In genomic region chr12:108806350-108806749, GRCh38 we compare ENCODE assay signal across 14 cellular contexts. TPM values are rescaled to one million over a fixed set of nuclear protein-coding genes. Genes with fewer than 3 reads are reported as not detected.
DNase-seq lines count a peak whose midpoint lies in the region; ATAC-seq and TF ChIP-seq lines count a peak whose summit lies in the region.
"Had no signal": no experiment of that assay in that cellular context is flagged by ENCODE, and none has a peak within 500 bp of the region (broad histone marks: within the 10 kb centered on the region; RNA-seq: fewer than 3 reads in every experiment).

No MANE protein-coding gene starts in this region.

- H3K9me3 ChIP-seq in GM23248 (ENCODE audit: low read depth): no peaks in the 10 kb centered on the region
- no peaks in the 10 kb centered on the region for H3K9me3 ChIP-seq in gastrocnemius medialis
- H3K9me3 ChIP-seq in suprapubic skin: no peaks in the 10 kb centered on the region
- H3K9me3 ChIP-seq: SJCRH30 had no signal

- peaks cover 69% of the 10 kb centered on the region for H3F3A ChIP-seq in GM23248 (ENCODE audit: insufficient read depth)

- H4K20me1 ChIP-seq in GM23248 (ENCODE audit: insufficient read depth): no peaks in the 10 kb centered on the region

- CTCF ChIA-PET in RWPE1 (lab: Yijun Ruan, JAX): interaction anchor here (1.0 kb wide), 1 partner anchor 160 kb away, joined by 3 read pairs; no protein-coding TSS in a partner anchor

- H3K4me3 ChIP-seq in GM23248 (no peak overlapping the region), fibroblast of mammary gland (ENCODE audit: control insufficient read depth, low read depth, low read length) (no peak overlapping the region), gastrocnemius medialis (no peak overlapping the region), suprapubic skin (no peak overlapping the region)
- H3K4me3 ChIP-seq: SJCRH30 had no signal

- 0 out of 2 replicates have a peak overlapping the region, but pooled peaks have one; percentile 88 for H3K9ac ChIP-seq in GM23248

- 76 to 80% methylated on average over 13 of the region's 13 CpGs for WGBS in GM23248 (ENCODE audit: low coverage in 1 of 2, low lambda C conversion rate in 2 of 2, missing lambda C conversion rate in 2 of 2), 2 experiments
- WGBS in suprapubic skin: 79% methylated on average over 13 of the region's 13 CpGs

- no peak for ATAC-seq in gastrocnemius medialis
- ATAC-seq in HG02642 (IDR thresholded peaks at IDR 0.05; ENCODE audit: poor library complexity, unreplicated experiment): no peak

- intact Hi-C loops in gastrocnemius medialis (cut with DNase I; ENCODE audit: low total_unique reads): loop anchor here (5.0 kb wide), 1 partner anchor 146 kb away; no protein-coding TSS in a partner anchor

- DNase-seq in GM23248 (peak; percentile 13), RWPE1 (ENCODE audit: low spot score) (no peak), fibroblast of mammary gland (ENCODE audit: low read depth) (peak; percentile 82), gastrocnemius medialis (no peak), suprapubic skin (ENCODE audit: low spot score in 2 of 2) (no peak), NCI-H187 (lab: John Stamatoyannopoulos, UW) (no peak)
- DNase-seq: Kasumi-1; midbrain; NCI-H2029; SJCRH30; stimulated activated CD4-positive, alpha-beta T cell treated with anti-CD3 and anti-CD28 coated beads, Interleukin-2, amount 100 ng/mL, for 24 hours; stimulated activated CD8-positive, alpha-beta memory T cell treated with anti-CD3 and anti-CD28 coated beads, Interleukin-4, amount 100 ng/mL, for 48 hours had no signal

- peaks cover 42% of the 10 kb centered on the region for H3K79me2 ChIP-seq in GM23248 (ENCODE audit: insufficient read depth)

- H3K36me3 ChIP-seq in GM23248 (ENCODE audit: low read depth): peaks cover 46% of the 10 kb centered on the region
- H3K36me3 ChIP-seq in gastrocnemius medialis: peaks cover 0 to 69% of the 10 kb centered on the region in 2 donors
- peaks cover 58% of the 10 kb centered on the region for H3K36me3 ChIP-seq in suprapubic skin

- no peaks in the 10 kb centered on the region for H3K9me2 ChIP-seq in GM23248 (ENCODE audit: insufficient read depth)

- POLR2A ChIA-PET in RWPE1 (lab: Yijun Ruan, JAX; ENCODE audit: low non-redundant PET): no interaction called here

- no peak for TF ChIP-seq EP300 in suprapubic skin (IDR thresholded peaks at IDR 0.05)

- H3K27me3 ChIP-seq in GM23248 (replicated peaks; ENCODE audit: insufficient read depth) (no peaks in the 10 kb centered on the region), gastrocnemius medialis (no peaks in the 10 kb centered on the region), suprapubic skin (no peaks in the 10 kb centered on the region)
- H3K27me3 ChIP-seq: SJCRH30 had no signal

- in situ Hi-C loops in GM23248 (cut with MboI): loop anchor here (10.0 kb wide), 2 partner anchors 142 to 242 kb away; partner anchors contain the start of genes ISCU and SART3
- in situ Hi-C loops in gastrocnemius medialis (cut with MboI; ENCODE audit: low sequenced_read_pairs in 4 of 4): loop anchor here (10.0 kb wide), 3 partner anchors 48 to 242 kb away; partner anchors contain the start of genes ISCU (in 2 of the 4), SART3 (in 2 of the 4) and SSH1 (in 2 of the 4)

- peak overlapping the region; percentile 97 for H3K27ac ChIP-seq in GM23248
- H3K27ac ChIP-seq in RWPE1: peak overlapping the region; percentile 64
- H3K27ac ChIP-seq in gastrocnemius medialis: peak overlapping the region; percentile 93 to 97 (median 96)
- H3K27ac ChIP-seq in suprapubic skin: no peak overlapping the region
- H3K27ac ChIP-seq: C4-2B, SJCRH30 had no signal

- TF ChIP-seq CTCF in RWPE1 (conservative IDR thresholded peaks at IDR 0.05; ENCODE audit: low read depth) (no peak), fibroblast of mammary gland (conservative IDR thresholded peaks at IDR 0.05; ENCODE audit: control insufficient read depth, insufficient read depth, low read depth, low read length) (no peak), gastrocnemius medialis (IDR thresholded peaks at IDR 0.05 in 4 of 5, conservative IDR thresholded peaks at IDR 0.05 in 1 of 5) (no peak), suprapubic skin (IDR thresholded peaks at IDR 0.05) (no peak)

- TF ChIP-seq POLR2A in gastrocnemius medialis (IDR thresholded peaks at IDR 0.05) (no peak), suprapubic skin (IDR thresholded peaks at IDR 0.05) (no peak)

- peaks cover 53% of the 10 kb centered on the region for H3K4me1 ChIP-seq in GM23248 (ENCODE audit: insufficient read depth)
- H3K4me1 ChIP-seq in gastrocnemius medialis: peaks cover 36% of the 10 kb centered on the region in 2 donors
- peaks cover 38% of the 10 kb centered on the region for H3K4me1 ChIP-seq in suprapubic skin

- H3K4me2 ChIP-seq in GM23248 (ENCODE audit: unreplicated experiment): no peak overlapping the region

- no peak overlapping the region for H2AFZ ChIP-seq in GM23248

RNA-seq across cellular contexts. Expression of gene SSH1, which starts 51.0 kb away (rescaled TPM):
- total RNA-seq in GM23248 (2014; rRNA removed; shearing (Covaris generic)): 21.9 and 33.5 TPM in 2 replicates
- 44.0 and 49.0 TPM in 2 replicates for polyA plus RNA-seq in GM23248 (2016; fragmentation: Nextera tagmentation; extraction: Ambion mirVana)
- total RNA-seq in gastrocnemius medialis (10 to 100 TPM; 19.6 to 33.6 (median 22.8) TPM), suprapubic skin (10 to 100 TPM; 11.2 to 26.0 (median 15.8) TPM)

Comparison
In these comparisons a context has a peak if more than half of its experiments do, and no peak if none do; other contexts are left out.
1. DNase-seq: peak in GM23248 (single experiment) and fibroblast of mammary gland (single experiment); none in RWPE1 (single experiment), gastrocnemius medialis (0 of 2), suprapubic skin (0 of 2) and NCI-H187 (0 of 2).